ENCODE assay signal across 20 cellular contexts in the genomic region with DNA sequence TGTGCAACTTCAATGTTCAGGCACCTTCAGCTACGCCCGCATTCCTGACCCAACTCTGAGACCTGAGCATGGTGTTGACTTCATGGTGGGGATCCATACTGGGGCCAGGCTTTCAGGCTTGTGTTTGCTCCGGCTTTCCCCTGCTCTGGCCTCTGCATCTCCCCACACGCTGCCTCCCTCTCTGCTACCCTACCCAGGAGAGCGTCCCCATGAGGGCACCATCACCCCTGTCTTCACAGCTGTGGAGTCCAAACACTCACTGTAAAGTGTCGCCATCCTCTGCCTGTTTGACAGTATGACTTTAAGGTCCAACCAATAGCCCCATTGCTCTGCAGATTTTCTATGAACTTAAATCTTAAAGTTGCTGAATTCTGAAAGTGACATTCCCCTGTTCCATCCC.
"Had no signal": no experiment of that assay in that cellular context is flagged by ENCODE, and none has a peak within 500 bp of the region (broad histone marks: within the 10 kb centered on the region; RNA-seq: fewer than 3 reads in every experiment).

No MANE protein-coding gene starts in this region.

- H3K36me3 Mint-ChIP-seq: activated CD8-positive, alpha-beta memory T cell treated with anti-CD3 and anti-CD28 coated beads, Interleukin-2, amount 10 ng/mL, durations not matched to agents 7 days and 5 days; brain had no signal

- H3K27ac ChIP-seq: upper lobe of left lung had no signal

- H3K4me3 ChIP-seq: upper lobe of left lung had no signal

- H3K27ac Mint-ChIP-seq: activated CD4-positive, alpha-beta T cell treated with anti-CD3 and anti-CD28 coated beads, Interleukin-2, amount 10 ng/mL, durations not matched to agents 7 days and 5 days; activated CD8-positive, alpha-beta memory T cell treated with anti-CD3 and anti-CD28 coated beads, Interleukin-2, amount 10 ng/mL, durations not matched to agents 7 days and 5 days; activated CD8-positive, alpha-beta T cell treated with anti-CD3 and anti-CD28 coated beads for 36 hours; T-helper 17 cell had no signal

- ATAC-seq: activated CD8-positive, alpha-beta memory T cell treated with anti-CD3 and anti-CD28 coated beads, Interleukin-2, amount 10 ng/mL, durations not matched to agents 7 days and 5 days; activated CD8-positive, alpha-beta T cell treated with anti-CD3 and anti-CD28 coated beads for 36 hours; left ventricle myocardium superior; sciatic nerve; T-helper 17 cell had no signal

- H3K36me3 ChIP-seq: upper lobe of left lung had no signal

- H3K4me1 ChIP-seq: upper lobe of left lung had no signal

- H3K4me1 Mint-ChIP-seq: activated CD4-positive, alpha-beta T cell treated with anti-CD3 and anti-CD28 coated beads, Interleukin-2, amount 10 ng/mL, durations not matched to agents 7 days and 5 days; activated CD8-positive, alpha-beta memory T cell treated with anti-CD3 and anti-CD28 coated beads, Interleukin-2, amount 10 ng/mL, durations not matched to agents 7 days and 5 days; T-helper 17 cell had no signal

- H3K9me3 ChIP-seq: upper lobe of left lung had no signal

- H3K27me3 Mint-ChIP-seq: activated CD4-positive, alpha-beta T cell treated with anti-CD3 and anti-CD28 coated beads, Interleukin-2, amount 10 ng/mL, durations not matched to agents 7 days and 5 days; activated CD8-positive, alpha-beta memory T cell treated with anti-CD3 and anti-CD28 coated beads, Interleukin-2, amount 10 ng/mL, durations not matched to agents 7 days and 5 days had no signal

- H3K27me3 ChIP-seq: upper lobe of left lung had no signal

- DNase-seq: activated CD4-positive, alpha-beta T cell treated with anti-CD3 and anti-CD28 coated beads, Interleukin-2, amount 10 ng/mL, durations not matched to agents 7 days and 5 days; activated CD8-positive, alpha-beta memory T cell treated with anti-CD3 and anti-CD28 coated beads, Interleukin-2, amount 10 ng/mL, durations not matched to agents 7 days and 5 days; activated CD8-positive, alpha-beta T cell treated with anti-CD3 and anti-CD28 coated beads for 36 hours; activated effector memory CD4-positive, alpha-beta T cell treated with anti-CD3 and anti-CD28 coated beads, Interleukin-2, amount 50 U/mL, for 16 hours; activated naive CD4-positive, alpha-beta T cell treated with anti-CD3 and anti-CD28 coated beads, Interleukin-2, amount 50 U/mL, for 16 hours; activated T-cell treated with anti-CD3 and anti-CD28 coated beads for 4 hours; anterior cingulate cortex; effector CD4-positive, alpha-beta T cell; foreskin melanocyte; hippocampal formation; left ventricle myocardium superior; posterior cingulate gyrus; small intestine; stimulated activated CD4-positive, alpha-beta T cell treated with anti-CD3 and anti-CD28 coated beads, Interleukin-15, amount 100 ng/mL, for 24 hours; stimulated activated naive CD4-positive, alpha-beta T cell treated with Interleukin-2 at 50 U/mL for 16 hours; SW 1271; T-helper 17 cell; upper lobe of left lung had no signal

- H3K4me3 Mint-ChIP-seq: activated CD4-positive, alpha-beta T cell treated with anti-CD3 and anti-CD28 coated beads, Interleukin-2, amount 10 ng/mL, durations not matched to agents 7 days and 5 days; activated CD8-positive, alpha-beta memory T cell treated with anti-CD3 and anti-CD28 coated beads, Interleukin-2, amount 10 ng/mL, durations not matched to agents 7 days and 5 days; activated CD8-positive, alpha-beta T cell treated with anti-CD3 and anti-CD28 coated beads for 36 hours; brain; T-helper 17 cell had no signal
